ENCODE assay signal across 1 cellular context in genomic region chr6:142907017-142907470, GRCh38.
TF ChIP-seq lines count a peak whose summit lies in the region.

No MANE protein-coding gene starts in this region.

TF ChIP-seq in IMR-90, 13 proteins besides CTCF, POLR2A, EP300 and RAD21 (continued from another document):
- TF ChIP-seq USF2 (IDR thresholded peaks at IDR 0.05; ENCODE audit: low read depth, low read length) (no peak), RFX5 (IDR thresholded peaks at IDR 0.05; ENCODE audit: low read depth, low read length) (no peak), SMC3 (IDR thresholded peaks at IDR 0.05; ENCODE audit: low read depth, low read length) (no peak), MAZ (IDR thresholded peaks at IDR 0.05; ENCODE audit: borderline replicate concordance, low read depth, low read length) (no peak), RCOR1 (IDR thresholded peaks at IDR 0.05; ENCODE audit: insufficient replicate concordance, low read length) (no peak), BHLHE40 (IDR thresholded peaks at IDR 0.05; ENCODE audit: low read depth, low read length) (no peak), MAFK (IDR thresholded peaks at IDR 0.05; ENCODE audit: low read depth, low read length) (no peak), ELK1 (IDR thresholded peaks at IDR 0.05; ENCODE audit: borderline replicate concordance, low read depth, low read length) (no peak), MXI1 (IDR thresholded peaks at IDR 0.05; ENCODE audit: borderline replicate concordance, low read depth, low read length) (no peak), CEBPB (IDR thresholded peaks at IDR 0.05; ENCODE audit: low read depth, low read length) (no peak), CHD1 (IDR thresholded peaks at IDR 0.05; ENCODE audit: low read depth, low read length) (no peak)
